In genomic region chr6:32608374-32608773, GRCh38 we compare ENCODE assay signal across 21 cellular contexts. TPM values are rescaled to one million over a fixed set of nuclear protein-coding genes. Genes with fewer than 3 reads are reported as not detected.
DNase-seq lines count a peak whose midpoint lies in the region; ATAC-seq, FAIRE-seq and TF ChIP-seq lines count a peak whose summit lies in the region.
"Had no signal": no experiment of that assay in that cellular context is flagged by ENCODE, and none has a peak within 500 bp of the region (broad histone marks: within the 10 kb centered on the region; RNA-seq: fewer than 3 reads in every experiment).

No MANE protein-coding gene starts in this region.

- no peak for ATAC-seq in activated naive CD8-positive, alpha-beta T cell treated with anti-CD3 and anti-CD28 coated beads, Interleukin-2, amount 50 U/mL, for 24 hours
- ATAC-seq in GM19397 (IDR thresholded peaks at IDR 0.05; ENCODE audit: unreplicated experiment): no peak
- no peak for ATAC-seq in PC-3
- ATAC-seq: activated CD4-positive, CD25-positive, alpha-beta regulatory T cell treated with anti-CD3 and anti-CD28 coated beads, Interleukin-2, amount 50 U/mL, for 24 hours; gastrocnemius medialis; left cardiac atrium had no signal

- TF ChIP-seq CTCF in Calu3 (IDR thresholded peaks at IDR 0.05; ENCODE audit: unreplicated experiment): no peak
- peak; percentile 6 for TF ChIP-seq CTCF in osteocyte (IDR thresholded peaks at IDR 0.05)
- no peak for TF ChIP-seq CTCF in GM10248 (IDR thresholded peaks at IDR 0.05; ENCODE audit: control extremely low read depth, extremely low read depth, low read depth, missing control alignments)
- no peak for TF ChIP-seq CTCF in PC-3 (conservative IDR thresholded peaks at IDR 0.05; ENCODE audit: low read depth, low read length)

- no peaks in the 10 kb centered on the region for H3K9me3 ChIP-seq in PC-3 (ENCODE audit: low read length)
- H3K9me3 ChIP-seq: gastrocnemius medialis, SK-N-SH had no signal

- H3K27ac ChIP-seq in PC-3 (ENCODE audit: low read length): no peak overlapping the region
- H3K27ac ChIP-seq: cardiac muscle cell had no signal

- H3K4me3 Mint-ChIP-seq in Calu3 (ENCODE audit: low read depth, unreplicated experiment): no peak overlapping the region
- no peak overlapping the region for H3K4me3 Mint-ChIP-seq in activated naive CD8-positive, alpha-beta T cell treated with anti-CD3 and anti-CD28 coated beads, Interleukin-2, amount 50 U/mL, for 24 hours
- no peak overlapping the region for H3K4me3 Mint-ChIP-seq in osteocyte (ENCODE audit: unreplicated experiment)

- H3K27ac Mint-ChIP-seq in Calu3 (ENCODE audit: unreplicated experiment) (peak overlapping the region; percentile 62), osteocyte (ENCODE audit: unreplicated experiment) (no peak overlapping the region)
- peak overlapping the region; percentile 28 for H3K27ac Mint-ChIP-seq in activated naive CD8-positive, alpha-beta T cell treated with anti-CD3 and anti-CD28 coated beads, Interleukin-2, amount 50 U/mL, for 24 hours

- H3K27me3 ChIP-seq in PC-3 (ENCODE audit: low read length): 0 out of 2 replicates have a peak, but pooled peaks cover 6% of the 10 kb centered on the region
- H3K27me3 ChIP-seq: cardiac muscle cell, gastrocnemius medialis had no signal

- no peak overlapping the region for H3K4me3 ChIP-seq in PC-3 (ENCODE audit: low read length)
- H3K4me3 ChIP-seq: cardiac muscle cell, gastrocnemius medialis had no signal

- no peaks in the 10 kb centered on the region for H3K9me2 ChIP-seq in PC-3 (replicated peaks; ENCODE audit: low read length)
- H3K9me2 ChIP-seq: SK-N-SH had no signal

- no peaks in the 10 kb centered on the region; the same call in 1 of the 2 replicates for H3K4me1 ChIP-seq in PC-3 (ENCODE audit: insufficient read depth, low read length)
- H3K4me1 ChIP-seq: gastrocnemius medialis had no signal

- H3K36me3 ChIP-seq in PC-3 (ENCODE audit: low read depth, low read length): no peaks in the 10 kb centered on the region
- H3K36me3 ChIP-seq: cardiac muscle cell, gastrocnemius medialis had no signal

- POLR2A ChIA-PET in GM10248 (lab: Yijun Ruan, JAX): no interaction called here
- POLR2A ChIA-PET in PC-3 (lab: Charles Lee; ENCODE audit: unreplicated experiment): no interaction called here

- CTCF ChIA-PET in Calu3 (lab: Charles Lee): no interaction called here
- CTCF ChIA-PET in GM10248 (lab: Yijun Ruan, JAX): no interaction called here
- CTCF ChIA-PET in PC-3 (lab: Charles Lee): no interaction called here

- H3K79me2 ChIP-seq in PC-3 (ENCODE audit: low read length): no peaks in the 10 kb centered on the region

- no peaks in the 10 kb centered on the region for H3F3A ChIP-seq in PC-3 (ENCODE audit: low read length, unreplicated experiment)

- H3K36me3 Mint-ChIP-seq in Calu3 (ENCODE audit: insufficient read depth, unreplicated experiment) (peaks cover 5% of the 10 kb centered on the region), osteocyte (ENCODE audit: unreplicated experiment) (no peaks in the 10 kb centered on the region)
- H3K36me3 Mint-ChIP-seq in activated naive CD8-positive, alpha-beta T cell treated with anti-CD3 and anti-CD28 coated beads, Interleukin-2, amount 50 U/mL, for 24 hours (ENCODE audit: low read depth): no peaks in the 10 kb centered on the region

- H3K4me1 Mint-ChIP-seq in Calu3 (ENCODE audit: low read depth, unreplicated experiment) (peaks cover 24% of the 10 kb centered on the region), osteocyte (ENCODE audit: unreplicated experiment) (peaks cover 2% of the 10 kb centered on the region)
- H3K4me1 Mint-ChIP-seq in activated naive CD8-positive, alpha-beta T cell treated with anti-CD3 and anti-CD28 coated beads, Interleukin-2, amount 50 U/mL, for 24 hours: peaks cover 30% of the 10 kb centered on the region

- H3K27me3 Mint-ChIP-seq in Calu3 (ENCODE audit: unreplicated experiment): peaks cover 13% of the 10 kb centered on the region
- no peaks in the 10 kb centered on the region for H3K27me3 Mint-ChIP-seq in activated naive CD8-positive, alpha-beta T cell treated with anti-CD3 and anti-CD28 coated beads, Interleukin-2, amount 50 U/mL, for 24 hours
- H3K27me3 Mint-ChIP-seq in osteocyte (ENCODE audit: unreplicated experiment): peaks cover 7% of the 10 kb centered on the region

- DNase-seq in Calu3: no peak
- DNase-seq in GM12892 (ENCODE audit: insufficient read length): no peak
- DNase-seq in activated naive CD8-positive, alpha-beta T cell treated with anti-CD3 and anti-CD28 coated beads, Interleukin-2, amount 50 U/mL, for 24 hours: no peak
- no peak for DNase-seq in osteocyte (ENCODE audit: extremely low spot score, unreplicated experiment)
- no peak for DNase-seq in GM10248 (ENCODE audit: extremely low spot score)
- no peak for DNase-seq in PC-3
- DNase-seq: activated effector memory CD4-positive, alpha-beta T cell treated with Interleukin-2 at 50 U/mL for 16 hours; amygdala; erythroblast; gastrocnemius medialis; KG1; left cardiac atrium; NCI-H2029 treated with DMSO at 0.1 percent for 48 hours; NCI-H446 treated with DMSO at 0.1 percent for 48 hours; SK-N-SH; stimulated activated CD8-positive, alpha-beta memory T cell treated with anti-CD3 and anti-CD28 coated beads, Interleukin-4, amount 100 ng/mL, for 48 hours; T1000 had no signal

- peaks cover 2% of the 10 kb centered on the region for H3K9me3 Mint-ChIP-seq in Calu3 (ENCODE audit: low read depth, unreplicated experiment)
- H3K9me3 Mint-ChIP-seq in activated naive CD8-positive, alpha-beta T cell treated with anti-CD3 and anti-CD28 coated beads, Interleukin-2, amount 50 U/mL, for 24 hours: no peaks in the 10 kb centered on the region
- H3K9me3 Mint-ChIP-seq in osteocyte (ENCODE audit: unreplicated experiment): no peaks in the 10 kb centered on the region

- H4K20me1 ChIP-seq in PC-3 (ENCODE audit: low read length): no peaks in the 10 kb centered on the region

- intact Hi-C loops in Calu3 (cut with micrococcal nuclease; ENCODE audit: unreplicated experiment): no loop called here
- intact Hi-C loops in PC-3 (cut with micrococcal nuclease): no loop called here

- TF ChIP-seq POLR2A in GM12892 (IDR thresholded peaks at IDR 0.05; ENCODE audit: low read depth, low read length): no peak

- H3K4me2 ChIP-seq in PC-3 (ENCODE audit: low read length): no peak overlapping the region
- H3K4me2 ChIP-seq: SK-N-SH had no signal

- BruUV-seq in Calu3 (replicated peaks; lab: Mats Ljungman, UMichigan) (no TSS peak), PC-3 (replicated peaks; lab: Mats Ljungman, UMichigan) (no TSS peak)

- no peak overlapping the region for H3K9ac ChIP-seq in PC-3 (ENCODE audit: low read length)
- H3K9ac ChIP-seq: SK-N-SH had no signal

- H2AFZ ChIP-seq in PC-3 (ENCODE audit: low read length): no peak overlapping the region

- FAIRE-seq in GM12892 (lab: Jason Lieb, UNC): peak; percentile 83

RNA-seq across cellular contexts. Expression of gene HLA-DRB1, which starts 18.7 kb away (rescaled TPM):
- total RNA-seq in Calu3 (2022) (111 and 141 TPM in 2 replicates), osteocyte (not detected in 2 replicates), PC-3 (2014; rRNA removed) (not detected in 2 replicates)
- polyA plus RNA-seq in GM12892 (2012; ENCODE audit: missing spikeins): 896 TPM
- total RNA-seq: G401 had no signal
- polyA plus RNA-seq: SK-N-SH had no signal

RNA-seq across cellular contexts. Expression of gene HLA-DQA1, which starts 28.8 kb away (rescaled TPM):
- total RNA-seq in Calu3 (2022): 6.9 and 12.9 TPM in 2 replicates
- polyA plus RNA-seq in GM12892 (2012; ENCODE audit: missing spikeins): 1,511 TPM
- total RNA-seq in osteocyte: not detected in 2 replicates
- total RNA-seq in PC-3 (2014; rRNA removed): not detected in 2 replicates
- total RNA-seq: cardiac muscle cell, G401 had no signal
- polyA plus RNA-seq: cardiac muscle cell, SK-N-SH had no signal

RNA-seq across cellular contexts. Expression of gene HLA-DQB1, which starts 58.1 kb away (rescaled TPM):
- total RNA-seq in Calu3 (2022) (139 and 190 TPM in 2 replicates), osteocyte (not detected in 2 replicates), PC-3 (2014; rRNA removed) (not detected in 2 replicates)
- 443 TPM for polyA plus RNA-seq in GM12892 (2012; ENCODE audit: missing spikeins)
- total RNA-seq: G401 had no signal
- polyA plus RNA-seq: SK-N-SH had no signal

Comparison
In these comparisons a context has a peak if more than half of its experiments do, and no peak if none do; other contexts are left out.
1. RNA of gene HLA-DRB1, which starts 18.7 kb away (total RNA-seq): 111 to 141 TPM in Calu3; not detected in osteocyte and not detected in PC-3; every median in the first group is over 100 times any median in the second.
2. RNA of gene HLA-DQB1, which starts 58.1 kb away (total RNA-seq): 139 to 190 TPM in Calu3; not detected in osteocyte and not detected in PC-3; every median in the first group is over 100 times any median in the second.